Comparison of ENCODE assay signal across 8 cellular contexts in the genomic region with DNA sequence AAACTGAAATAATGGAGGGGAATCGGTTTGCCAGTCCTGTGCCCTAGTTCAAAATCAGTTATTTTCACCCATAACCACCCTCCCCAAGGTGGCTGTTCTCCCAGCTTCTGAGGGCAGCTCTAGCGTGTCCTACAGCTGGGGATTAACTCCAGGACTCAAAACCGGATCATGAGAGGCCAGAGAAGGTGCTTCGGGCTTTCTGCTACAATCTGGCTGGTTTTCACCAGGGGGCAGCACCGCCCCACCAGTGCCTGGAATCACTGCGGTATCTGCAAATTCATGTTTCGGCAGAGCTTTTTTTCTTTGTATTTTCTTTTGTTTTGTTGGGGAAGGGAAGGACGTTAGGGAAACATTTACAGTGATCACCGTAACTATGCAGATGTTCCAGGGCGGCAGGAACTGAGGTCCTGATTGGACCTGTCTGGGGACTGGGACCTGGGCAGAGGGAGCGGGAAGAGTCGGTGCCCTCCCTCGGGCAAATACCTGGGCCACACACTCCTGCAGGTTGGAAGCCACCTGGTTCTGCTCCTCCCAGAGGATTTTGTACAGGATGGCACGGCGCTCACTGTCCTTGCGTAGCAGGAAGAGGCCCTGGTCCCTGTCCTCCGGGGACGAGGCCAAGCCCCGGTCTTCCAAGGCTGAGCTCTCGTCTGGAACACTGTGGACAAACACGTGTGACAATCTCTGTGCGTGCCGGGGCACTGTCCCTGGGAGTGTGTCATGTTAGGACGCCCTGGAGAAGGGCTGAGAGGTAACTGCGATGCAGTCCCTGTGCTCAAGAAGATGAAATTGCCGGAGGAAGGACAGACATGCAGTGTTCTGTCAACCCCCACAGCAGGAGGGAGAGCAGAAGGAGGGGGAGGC. TPM values are rescaled to one million over a fixed set of nuclear protein-coding genes. Genes with fewer than 3 reads are reported as not detected.
DNase-seq lines count a peak whose midpoint lies in the region; ATAC-seq, FAIRE-seq and TF ChIP-seq lines count a peak whose summit lies in the region.

No MANE protein-coding gene starts in this region.

- no peak overlapping the region for H3K27ac ChIP-seq in stomach

- H3K4me1 ChIP-seq in stomach, result peaks cover 0 to 13% (median 7%) of the 10 kb centered on the region in 4 donors

- peak overlapping the region; percentile 87 for H3K4me3 Mint-ChIP-seq in neural crest cell

- TF ChIP-seq CTCF in fibroblast of villous mesenchyme (IDR thresholded peaks at IDR 0.05; ENCODE audit: insufficient read depth, low read depth, low read length) (peak; percentile 74), neural crest cell (conservative IDR thresholded peaks at IDR 0.05) (peak; percentile 75), stomach (IDR thresholded peaks at IDR 0.05) (peak in 5 of 7 experiments; percentile 25 to 51 (median 51))

- DNase-seq in Ammon's horn (ENCODE audit: low spot score) (peak; percentile 61), HTR-8/SVneo (ENCODE audit: insufficient read length, low spot score) (peak; percentile 51), RKO (ENCODE audit: low spot score) (peak; percentile 46), fibroblast of villous mesenchyme (ENCODE audit: low read depth) (peak; percentile 64), neural crest cell (ENCODE audit: low read depth, low spot score) (peak; percentile 62), stomach (peak; percentile 62)
- peak; percentile 43 for DNase-seq in activated T-helper 9 cell treated with anti-CD3 and anti-CD28 coated beads, Interleukin-2, amount 50 U/mL, for 16 hours (ENCODE audit: low read depth)

- H3K27me3 Mint-ChIP-seq in neural crest cell (ENCODE audit: low read depth), result peaks cover 3% of the 10 kb centered on the region

- 1 to 25% (median 4%) methylated on average over 16 to 26 of the region's 26 CpGs for WGBS in stomach, 5 donors

- no peak for TF ChIP-seq EP300 in stomach (IDR thresholded peaks at IDR 0.05)

- TF ChIP-seq POLR2A in stomach (IDR thresholded peaks at IDR 0.05), result no peak

- no peaks in the 10 kb centered on the region for H3K9me3 ChIP-seq in stomach

- H3K27me3 ChIP-seq in stomach, result peaks cover 0 to 14% (median 6%) of the 10 kb centered on the region in 3 donors

- H3K27ac Mint-ChIP-seq in neural crest cell (ENCODE audit: unreplicated experiment), result peak overlapping the region; percentile 15

- no peaks in the 10 kb centered on the region for H3K36me3 Mint-ChIP-seq in neural crest cell (ENCODE audit: low read depth)

- intact Hi-C loops in stomach (cut with DNase I; ENCODE audit: low total_unique reads), result no loop called here

- peak; percentile 80 for ATAC-seq in GM19023 (IDR thresholded peaks at IDR 0.05; ENCODE audit: unreplicated experiment)

- peaks cover 8% of the 10 kb centered on the region for H3K4me1 Mint-ChIP-seq in neural crest cell

- no peak for FAIRE-seq in HTR-8/SVneo (lab: Jason Lieb, UNC)

- H3K9me3 Mint-ChIP-seq in neural crest cell, result no peaks in the 10 kb centered on the region

- no peaks in the 10 kb centered on the region for H3K36me3 ChIP-seq in stomach

- H3K4me3 ChIP-seq in fibroblast of villous mesenchyme (ENCODE audit: low read depth, low read length) (peak overlapping the region; percentile 48), stomach (peak overlapping the region; percentile 33 to 44 (median 41))

RNA-seq across cellular contexts. Expression of a gene that starts 28.7 kb away (rescaled TPM):
- total RNA-seq in fibroblast of villous mesenchyme (32.4 and 42.5 TPM in 2 replicates), neural crest cell (175 and 178 TPM in 2 replicates), stomach (100 to 1,000 TPM; 109 to 367 (median 223) TPM)
- 100 to 1,000 TPM in 2 of 3 donors, 10 to 100 TPM in 1; 77.6 to 195 (median 133) TPM for polyA plus RNA-seq in stomach
